ENCODE assay signal across 8 cellular contexts in the genomic region with DNA sequence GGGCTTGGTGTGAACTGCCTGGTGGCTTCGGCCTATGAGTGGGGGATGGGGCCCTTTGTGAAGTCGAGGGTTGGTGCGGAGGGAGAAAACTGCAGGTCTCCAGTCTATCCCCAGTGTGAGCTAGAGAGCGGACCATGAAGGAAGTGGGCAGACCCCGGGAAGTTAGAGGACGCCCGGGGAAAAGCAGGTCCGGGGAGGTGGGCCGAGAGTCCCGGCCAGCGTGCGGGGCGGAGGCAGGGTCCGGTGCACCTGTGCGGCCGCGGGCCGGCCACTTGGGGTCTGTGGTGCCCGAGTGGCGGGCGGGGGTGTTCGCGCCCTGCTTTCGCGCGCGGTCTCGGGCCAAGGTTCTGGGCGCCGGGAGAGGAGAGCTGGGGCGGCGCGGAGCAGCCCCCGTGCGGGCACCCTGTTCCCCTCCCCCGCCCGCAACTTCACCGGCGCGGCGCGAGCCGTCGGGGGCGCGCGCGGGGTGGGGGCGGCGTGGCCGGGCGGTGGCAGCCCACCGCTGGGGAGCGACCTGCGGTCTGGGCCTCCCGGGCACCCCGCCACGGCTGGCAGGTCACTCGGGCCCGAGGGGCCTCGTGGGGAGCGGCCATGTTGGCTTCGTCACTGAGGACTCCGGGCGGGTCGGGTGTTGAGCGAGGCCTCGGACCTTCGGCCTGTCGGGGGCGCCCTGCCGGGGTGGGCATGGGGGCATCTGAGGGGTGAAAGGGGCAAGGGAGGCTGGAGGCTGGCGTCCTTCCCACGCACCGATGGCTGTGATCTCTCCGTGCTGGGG. TPM values are rescaled to one million over a fixed set of nuclear protein-coding genes. Genes with fewer than 3 reads are reported as not detected.
DNase-seq lines count a peak whose midpoint lies in the region; ATAC-seq and TF ChIP-seq lines count a peak whose summit lies in the region.

No MANE protein-coding gene starts in this region.

- H3K36me3 ChIP-seq in adipocyte (ENCODE audit: control insufficient read depth, insufficient read depth, low read length, severe bottlenecking) = peaks cover 27% of the 10 kb centered on the region
- peaks cover 0 to 34% (median 0%) of the 10 kb centered on the region in 9 donors for H3K36me3 ChIP-seq in heart right ventricle

- peak overlapping the region; percentile 40 to 90 (median 84) for H3K27ac ChIP-seq in heart right ventricle

- TF ChIP-seq CTCF in heart right ventricle (IDR thresholded peaks at IDR 0.05) = peak in 3 of 9 donors; percentile 28 to 37 (median 33)

- intact Hi-C loops in heart right ventricle (cut with DNase I) = loop anchor here in 3 of 10 donors (10.0 kb wide), 2 partner anchors 54 to 606 kb away; partner anchors contain the start of gene UBE2E2 (in 1 of the 3)

- peak; percentile 33 for DNase-seq in NCI-H345 (lab: John Stamatoyannopoulos, UW)
- no peak for DNase-seq in NCI-H345 treated with DMSO at 0.1 percent for 48 hours (lab: John Stamatoyannopoulos, UW; ENCODE audit: unreplicated experiment)
- peak; percentile 76 for DNase-seq in SK-N-DZ (ENCODE audit: low spot score)
- DNase-seq in adipocyte (ENCODE audit: low read depth) = peak; percentile 59
- peak; percentile 48 to 68 for DNase-seq in heart right ventricle
- DNase-seq in pons (ENCODE audit: low spot score) = peak; percentile 41
- DNase-seq in NCI-H446 treated with DMSO at 0.1 percent for 48 hours (lab: John Stamatoyannopoulos, UW) = no peak

- WGBS in heart right ventricle, 2 donors = 1% methylated on average over 70 to 76 of the region's 76 CpGs

- H3K9ac ChIP-seq in adipocyte (ENCODE audit: low read length) = peak overlapping the region; percentile 73

- peak; percentile 27 for ATAC-seq in HG03196 (IDR thresholded peaks at IDR 0.05; ENCODE audit: unreplicated experiment)
- ATAC-seq in heart right ventricle = peak; percentile 31 to 60 (median 37)

- peaks cover 27% of the 10 kb centered on the region for H3K4me1 ChIP-seq in adipocyte (ENCODE audit: control insufficient read depth, insufficient read depth, low read length)
- H3K4me1 ChIP-seq in heart right ventricle = peaks cover 5 to 65% (median 43%) of the 10 kb centered on the region in 9 donors

- H3K9me3 ChIP-seq in adipocyte (ENCODE audit: control insufficient read depth, low read length) (no peaks in the 10 kb centered on the region), heart right ventricle (no peaks in the 10 kb centered on the region)

- H3K27me3 ChIP-seq in adipocyte (replicated peaks; ENCODE audit: control insufficient read depth, insufficient read depth, low read length) (no peaks in the 10 kb centered on the region), heart right ventricle (no peaks in the 10 kb centered on the region)

- peak overlapping the region; percentile 83 for H3K4me3 ChIP-seq in adipocyte (ENCODE audit: low read length)
- H3K4me3 ChIP-seq in heart right ventricle = peak overlapping the region; percentile 12 to 76 (median 68)

RNA-seq across cellular contexts. Expression of gene UBE2E1, which starts 4.8 kb away (rescaled TPM):
- 161 and 178 TPM in 2 replicates for polyA plus RNA-seq in SK-N-DZ (2014; cell fraction: cytosol; rRNA removed)
- polyA plus RNA-seq in SK-N-DZ (2014; cell fraction: nucleus; rRNA removed) = 128 and 165 TPM in 2 replicates
- 10 to 100 TPM; 59.7 to 88.8 (median 65.9) TPM for total RNA-seq in heart right ventricle
- 10 to 100 TPM; 45.2 to 64.9 TPM for polyA plus RNA-seq in heart right ventricle

Comparison
In these comparisons a context has a peak if more than half of its experiments do, and no peak if none do; other contexts are left out.
1. DNase-seq: peak in NCI-H345 (single experiment), SK-N-DZ (single experiment), adipocyte (single experiment), heart right ventricle (2 of 2) and pons (single experiment); none in NCI-H345 treated with DMSO at 0.1 percent for 48 hours (single experiment) and NCI-H446 treated with DMSO at 0.1 percent for 48 hours (single experiment).